Comparison of ENCODE assay signal across 2 cellular contexts in genomic region chr3:101281616-101282015, GRCh38.
TF ChIP-seq lines count a peak whose summit lies in the region.

No MANE protein-coding gene starts in this region.

TF ChIP-seq in GM23338, 12 proteins besides CTCF, POLR2A, EP300 and RAD21 (continued from another document):
- TF ChIP-seq ZNF462 (CRISPR knock-in tag; IDR thresholded peaks at IDR 0.05): no peak
- TF ChIP-seq NANOG (IDR thresholded peaks at IDR 0.05; ENCODE audit: borderline replicate concordance): no peak
- no peak for TF ChIP-seq CREB1 (CRISPR knock-in tag; IDR thresholded peaks at IDR 0.05; ENCODE audit: low read depth)
- TF ChIP-seq ETS1 (IDR thresholded peaks at IDR 0.05): no peak
- no peak for TF ChIP-seq REST (IDR thresholded peaks at IDR 0.05; ENCODE audit: unreplicated experiment)

TF ChIP-seq in SK-N-SH, 30 proteins besides CTCF, POLR2A, EP300 and RAD21 (continued from another document):
- TF ChIP-seq ZBTB33 (IDR thresholded peaks at IDR 0.05; ENCODE audit: borderline replicate concordance, low read depth) (no peak), MAX (IDR thresholded peaks at IDR 0.05; ENCODE audit: low read depth) (no peak), FOXM1 (IDR thresholded peaks at IDR 0.05; ENCODE audit: low read depth) (no peak), NRF1 (IDR thresholded peaks at IDR 0.05; ENCODE audit: low read depth, low read length) (no peak), RXRA (IDR thresholded peaks at IDR 0.05; ENCODE audit: borderline replicate concordance, low read depth) (no peak), USF1 (IDR thresholded peaks at IDR 0.05; ENCODE audit: borderline replicate concordance, low read depth) (no peak)
